In the genomic region with DNA sequence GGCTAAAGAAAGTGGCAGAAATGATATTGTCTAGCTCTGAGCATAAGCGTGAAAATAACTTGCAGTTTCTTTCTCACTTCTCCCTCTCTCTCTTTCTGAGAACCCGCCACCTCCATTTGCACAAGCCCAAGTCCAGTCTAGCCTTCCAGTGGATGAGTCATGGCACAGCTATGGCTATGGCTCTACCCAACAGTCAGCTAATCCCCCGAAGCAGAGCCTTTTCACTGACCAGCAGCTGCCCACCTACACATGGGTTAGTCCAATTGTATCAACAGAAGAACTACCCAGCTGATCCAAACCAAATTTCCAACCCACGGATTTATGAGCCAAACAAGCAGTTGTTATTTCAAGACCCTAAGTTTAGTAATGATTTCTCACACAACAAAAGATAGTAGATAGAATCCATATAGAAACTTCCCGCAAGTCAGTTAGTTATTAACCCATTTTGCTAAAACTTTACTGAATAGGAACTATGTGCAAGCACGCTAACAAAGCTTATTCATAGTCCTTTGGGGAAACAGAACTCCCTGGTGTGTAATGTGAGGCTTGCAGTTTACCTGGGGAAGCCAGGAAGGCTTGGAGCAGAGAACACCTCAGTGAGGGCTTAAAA, we compare ENCODE assay signal across 13 cellular contexts.
DNase-seq lines count a peak whose midpoint lies in the region; ATAC-seq, FAIRE-seq and TF ChIP-seq lines count a peak whose summit lies in the region.
"Had no signal": no experiment of that assay in that cellular context is flagged by ENCODE, and none has a peak within 500 bp of the region (broad histone marks: within the 10 kb centered on the region; RNA-seq: fewer than 3 reads in every experiment).

No MANE protein-coding gene starts in this region.

- H2BK120ac ChIP-seq in trophoblast cell (ENCODE audit: insufficient read depth, low read length, poor library complexity), result no peak overlapping the region

- H3K23ac ChIP-seq in trophoblast cell (ENCODE audit: low read length), result no peak overlapping the region

- H3K9ac ChIP-seq in trophoblast cell (ENCODE audit: low read length), result no peak overlapping the region

- POLR2A ChIA-PET in HEK293T (lab: Yijun Ruan, JAX), result no interaction called here

- peaks cover 84% of the 10 kb centered on the region for H3K4me1 Mint-ChIP-seq in activated T-cell treated with anti-CD3 and anti-CD28 coated beads, Interleukin-2, amount 50 U/mL, for 72 hours (ENCODE audit: low read depth)
- H3K4me1 Mint-ChIP-seq in CD14-positive monocyte, result peaks cover 5% of the 10 kb centered on the region

- WGBS in trophoblast cell (ENCODE audit: extremely low coverage, insufficient coverage, insufficient read length), result no CpG with 5 or more reads among the region's 6 CpGs

- H3K79me1 ChIP-seq in trophoblast cell (ENCODE audit: low read length), result peaks cover 6% of the 10 kb centered on the region

- no peak overlapping the region for H3K4ac ChIP-seq in trophoblast cell (ENCODE audit: low read depth, low read length)

- no peak overlapping the region for H2BK12ac ChIP-seq in trophoblast cell (ENCODE audit: low read length)

- no peak overlapping the region for H2AK5ac ChIP-seq in trophoblast cell (ENCODE audit: low read length)

- H4K91ac ChIP-seq in trophoblast cell (ENCODE audit: low read depth, low read length), result no peak overlapping the region

- H3K27me3 ChIP-seq in bronchial epithelial cell (ENCODE audit: control insufficient read depth, insufficient read depth, low read length), result no peaks in the 10 kb centered on the region
- no peaks in the 10 kb centered on the region for H3K27me3 ChIP-seq in trophoblast cell (ENCODE audit: insufficient read depth, low read length)
- H3K27me3 ChIP-seq: thyroid gland had no signal

- H2BK5ac ChIP-seq in trophoblast cell (ENCODE audit: low read depth, low read length, poor library complexity), result no peak overlapping the region

- H3K9me3 ChIP-seq in trophoblast cell (ENCODE audit: insufficient read depth, low read depth, low read length), result no peaks in the 10 kb centered on the region
- H3K9me3 ChIP-seq: thyroid gland had no signal

- FAIRE-seq in HTR-8/SVneo (lab: Jason Lieb, UNC) (no peak), bronchial epithelial cell (lab: Jason Lieb, UNC) (no peak)

- no peak overlapping the region for H4K8ac ChIP-seq in trophoblast cell (ENCODE audit: low read depth, low read length)

- H3K4me2 ChIP-seq in trophoblast cell (ENCODE audit: low read length), result no peak overlapping the region

- no peak overlapping the region for H4K12ac ChIP-seq in trophoblast cell (ENCODE audit: low read depth, low read length)

- no peak overlapping the region for H3K14ac ChIP-seq in trophoblast cell (ENCODE audit: low read length)

- H3K36me3 Mint-ChIP-seq in activated T-cell treated with anti-CD3 and anti-CD28 coated beads, Interleukin-2, amount 50 U/mL, for 72 hours (ENCODE audit: insufficient read depth in 2 of 2), result peaks cover 6% of the 10 kb centered on the region in 2 donors
- no peaks in the 10 kb centered on the region for H3K36me3 Mint-ChIP-seq in CD14-positive monocyte

- TF ChIP-seq CTCF in bronchial epithelial cell (IDR thresholded peaks at IDR 0.05; ENCODE audit: insufficient read depth, low read length, severe bottlenecking) (no peak), CD14-positive monocyte (IDR thresholded peaks at IDR 0.05) (no peak)

- intact Hi-C loops in CD14-positive monocyte (cut with micrococcal nuclease), result no loop called here

- peak overlapping the region; percentile 35 to 60 for H3K4me3 Mint-ChIP-seq in activated T-cell treated with anti-CD3 and anti-CD28 coated beads, Interleukin-2, amount 50 U/mL, for 72 hours
- no peak overlapping the region for H3K4me3 Mint-ChIP-seq in CD14-positive monocyte
- H3K4me3 Mint-ChIP-seq: H9 had no signal

- peaks cover 0 to 2% of the 10 kb centered on the region in 2 experiments for H3K4me1 ChIP-seq in trophoblast cell (ENCODE audit: control insufficient read depth in 1 of 2, insufficient read depth in 2 of 2, low read length in 2 of 2)
- H3K4me1 ChIP-seq: thyroid gland had no signal

- H3K18ac ChIP-seq in trophoblast cell (ENCODE audit: low read length), result no peak overlapping the region

- H3K79me2 ChIP-seq in trophoblast cell (ENCODE audit: control insufficient read depth, insufficient read depth, low read length, poor library complexity), result no peaks in the 10 kb centered on the region

- no peak overlapping the region for H2AFZ ChIP-seq in trophoblast cell (ENCODE audit: insufficient read depth, low read length, poor library complexity)

- H3K4me3 ChIP-seq in bronchial epithelial cell (ENCODE audit: low read depth, low read length) (no peak overlapping the region), trophoblast cell (ENCODE audit: low read depth, low read length) (no peak overlapping the region)
- H3K4me3 ChIP-seq: thyroid gland had no signal

- no peaks in the 10 kb centered on the region for H3K9me3 Mint-ChIP-seq in activated T-cell treated with anti-CD3 and anti-CD28 coated beads, Interleukin-2, amount 50 U/mL, for 72 hours
- H3K9me3 Mint-ChIP-seq in CD14-positive monocyte, result peaks cover 0 to 4% (median 0%) of the 10 kb centered on the region in 7 donors
- H3K9me3 Mint-ChIP-seq: H9 had no signal

- no peak for ATAC-seq in activated T-cell treated with anti-CD3 and anti-CD28 coated beads, Interleukin-2, amount 50 U/mL, for 72 hours (replicated peaks in 1 of 2)

- H3K27me3 Mint-ChIP-seq in activated T-cell treated with anti-CD3 and anti-CD28 coated beads, Interleukin-2, amount 50 U/mL, for 72 hours (ENCODE audit: low read depth), result no peaks in the 10 kb centered on the region
- peaks cover 0 to 4% (median 1%) of the 10 kb centered on the region in 3 donors for H3K27me3 Mint-ChIP-seq in CD14-positive monocyte (ENCODE audit: low read depth in 3 of 3)

- peak overlapping the region; percentile 93 for H3K27ac Mint-ChIP-seq in activated T-cell treated with anti-CD3 and anti-CD28 coated beads, Interleukin-2, amount 50 U/mL, for 72 hours
- H3K27ac Mint-ChIP-seq in CD14-positive monocyte, result no peak overlapping the region
- H3K27ac Mint-ChIP-seq: H9 had no signal

- CTCF ChIA-PET in HEK293T (lab: Yijun Ruan, JAX), result no interaction called here

- no peaks in the 10 kb centered on the region for H3K36me3 ChIP-seq in bronchial epithelial cell (ENCODE audit: control insufficient read depth, insufficient read depth, low read length)
- H3K36me3 ChIP-seq in trophoblast cell (ENCODE audit: control insufficient read depth in 1 of 2, insufficient read depth in 2 of 2, low read length in 2 of 2), result no peaks in the 10 kb centered on the region
- H3K36me3 ChIP-seq: thyroid gland had no signal

- H3K27ac ChIP-seq in trophoblast cell (ENCODE audit: low read depth, low read length), result no peak overlapping the region
- H3K27ac ChIP-seq: thyroid gland had no signal

- no peak for DNase-seq in activated T-cell treated with anti-CD3 and anti-CD28 coated beads, Interleukin-2, amount 50 U/mL, for 72 hours
- DNase-seq in activated T-cell treated with anti-CD3 and anti-CD28 coated beads for 4 hours (no peak), HTR-8/SVneo (ENCODE audit: insufficient read length, low spot score) (peak; percentile 10), bronchial epithelial cell (ENCODE audit: low read depth) (peak; percentile 79), trophoblast cell (peak; percentile 34 to 66), CD14-positive monocyte (ENCODE audit: low spot score) (no peak), NCI-H748 treated with DMSO at 0.1 percent for 48 hours (lab: John Stamatoyannopoulos, UW) (no peak), HEK293T (ENCODE audit: extremely low spot score) (no peak)
- DNase-seq: activated CD4-positive, CD25-positive, alpha-beta regulatory T cell treated with anti-CD3 and anti-CD28 coated beads, Interleukin-2, amount 50 U/mL, for 72 hours; H9; NCI-H345; SHP77 treated with DMSO at 0.1 percent for 48 hours; thyroid gland had no signal

TF ChIP-seq in HEK293T, 16 proteins besides CTCF, POLR2A, EP300 and RAD21:
- TF ChIP-seq ARNT (IDR thresholded peaks at IDR 0.05) (no peak), CTBP1 (IDR thresholded peaks at IDR 0.05; ENCODE audit: borderline replicate concordance) (no peak), SP1 (IDR thresholded peaks at IDR 0.05) (no peak), LEF1 (IDR thresholded peaks at IDR 0.05; ENCODE audit: borderline replicate concordance) (no peak), L3MBTL2 (conservative IDR thresholded peaks at IDR 0.05) (no peak), ZNF384 (IDR thresholded peaks at IDR 0.05) (no peak), FOXA1 (IDR thresholded peaks at IDR 0.05) (no peak), FOXM1 (IDR thresholded peaks at IDR 0.05; ENCODE audit: borderline replicate concordance) (no peak)
TF ChIP-seq in HEK293T: peak in this region for 0.

Comparison
In these comparisons a context has a peak if more than half of its experiments do, and no peak if none do; other contexts are left out.
1. DNase-seq: peak in HTR-8/SVneo (single experiment), bronchial epithelial cell (single experiment) and trophoblast cell (2 of 2); none in activated T-cell treated with anti-CD3 and anti-CD28 coated beads, Interleukin-2, amount 50 U/mL, for 72 hours (0 of 2), activated T-cell treated with anti-CD3 and anti-CD28 coated beads for 4 hours (single experiment), CD14-positive monocyte (single experiment), NCI-H748 treated with DMSO at 0.1 percent for 48 hours (single experiment) and HEK293T (single experiment).
2. H3K4me3 Mint-ChIP-seq: peak in activated T-cell treated with anti-CD3 and anti-CD28 coated beads, Interleukin-2, amount 50 U/mL, for 72 hours (2 of 2); none in CD14-positive monocyte (0 of 2).